Comparison of ENCODE assay signal across 12 cellular contexts in genomic region chr1:203381151-203381751, GRCh38. TPM values are rescaled to one million over a fixed set of nuclear protein-coding genes. Genes with fewer than 3 reads are reported as not detected.
DNase-seq lines count a peak whose midpoint lies in the region; ATAC-seq and TF ChIP-seq lines count a peak whose summit lies in the region.
"Had no signal": no experiment of that assay in that cellular context is flagged by ENCODE, and none has a peak within 500 bp of the region (broad histone marks: within the 10 kb centered on the region; RNA-seq: fewer than 3 reads in every experiment).

No MANE protein-coding gene starts in this region.

- ATAC-seq in GM18511 (IDR thresholded peaks at IDR 0.05; ENCODE audit: unreplicated experiment) (peak; percentile 85), HG02884 (IDR thresholded peaks at IDR 0.05; ENCODE audit: unreplicated experiment) (peak; percentile 72)

- H3K27me3 Mint-ChIP-seq in HFFc6 (ENCODE audit: insufficient read depth): peaks cover 40% of the 10 kb centered on the region

- peak overlapping the region; percentile 74 for H3K27ac ChIP-seq in VCaP

- no peak overlapping the region for H3K27ac Mint-ChIP-seq in HFFc6
- H3K27ac Mint-ChIP-seq: type B pancreatic cell had no signal

- no peaks in the 10 kb centered on the region for H3K36me3 Mint-ChIP-seq in HFFc6 (ENCODE audit: low read depth)
- H3K36me3 Mint-ChIP-seq: brain, type B pancreatic cell had no signal

- no peak for TF ChIP-seq CTCF in VCaP (conservative IDR thresholded peaks at IDR 0.05)
- TF ChIP-seq CTCF in HFFc6 (IDR thresholded peaks at IDR 0.05): no peak

- H3K4me3 Mint-ChIP-seq in HFFc6: no peak overlapping the region
- H3K4me3 Mint-ChIP-seq: brain, type B pancreatic cell had no signal

- no peaks in the 10 kb centered on the region for H3K9me3 Mint-ChIP-seq in HFFc6
- H3K9me3 Mint-ChIP-seq: type B pancreatic cell had no signal

- DNase-seq in pulmonary artery endothelial cell (ENCODE audit: low read depth, low spot score) (peak; percentile 43), amniotic stem cell (lab: John Stamatoyannopoulos, UW) (no peak), HFFc6 (no peak), A172 (ENCODE audit: low spot score) (no peak)
- DNase-seq in stimulated activated CD4-positive, alpha-beta T cell treated with anti-CD3 and anti-CD28 coated beads, Interleukin-2, amount 100 ng/mL, for 24 hours: no peak
- DNase-seq: NCI-H1694 treated with DMSO at 0.1 percent for 48 hours, SHP77 treated with DMSO at 0.1 percent for 48 hours had no signal

- H3K4me1 Mint-ChIP-seq in HFFc6 (ENCODE audit: low read depth): no peaks in the 10 kb centered on the region

RNA-seq across cellular contexts. Expression of gene FMOD, which starts 30.3 kb away (rescaled TPM):
- total RNA-seq in pulmonary artery endothelial cell: 0.07 and 0.67 TPM in 2 replicates
- under 1 TPM; 0.19 to 0.66 (median 0.34) TPM for total RNA-seq in HFFc6 (2021; fragmentation: NEBNext Ultra II Directional; extraction: Animal tissue kit (Norgen Biotek cat#: 25700))
- not detected in 2 replicates for total RNA-seq in A172 (2014; rRNA removed; shearing (Covaris generic))
